ENCODE assay signal across 24 cellular contexts in genomic region chr11:101267654-101268053, GRCh38.
"Had no signal": no experiment of that assay in that cellular context is flagged by ENCODE, and none has a peak within 500 bp of the region (broad histone marks: within the 10 kb centered on the region; RNA-seq: fewer than 3 reads in every experiment).

No MANE protein-coding gene starts in this region.

- FAIRE-seq: islet of Langerhans, keratinocyte, kidney had no signal

- H3K4me2 ChIP-seq: hepatocyte had no signal

- H3K9me3 ChIP-seq: left lung, left ventricle myocardium inferior, lower lobe of right lung, mucosa of descending colon had no signal

- DNase-seq: heart right ventricle; hippocampal formation; hypothalamus; immature natural killer cell; islet precursor cell; kidney; kidney glomerular epithelial cell; left cardiac atrium; left colon; left lung; left ventricle myocardium inferior; left ventricle myocardium superior; lower lobe of right lung; mammary epithelial cell; mesenchymal stem cell; mesendoderm; midbrain; mucosa of descending colon; naive B cell; naive thymus-derived CD4-positive, alpha-beta T cell had no signal

- H3K79me2 ChIP-seq: hepatocyte had no signal

- H3K36me3 ChIP-seq: heart right ventricle, left lung, left ventricle myocardium inferior, lower lobe of right lung had no signal

- H2AFZ ChIP-seq: hepatocyte had no signal

- ATAC-seq: heart right ventricle; left cardiac atrium; left colon; left lung; left ventricle myocardium superior; lower lobe of right lung; mucosa of descending colon; naive thymus-derived CD4-positive, alpha-beta T cell had no signal

- H3K4me1 ChIP-seq: heart right ventricle, left lung, left ventricle myocardium inferior, lower lobe of right lung had no signal

- H3K4me3 ChIP-seq: heart right ventricle, hepatocyte, left lung, left ventricle myocardium inferior, lower lobe of right lung, lung, mucosa of descending colon had no signal

- H3K27ac ChIP-seq: heart right ventricle, hepatocyte, left lung, left ventricle myocardium inferior, lower lobe of right lung had no signal

- H3K27me3 ChIP-seq: heart right ventricle, hepatocyte, left lung had no signal
